In genomic region chr12:50546441-50547318, GRCh38 we compare ENCODE assay signal across 14 cellular contexts. TPM values are rescaled to one million over a fixed set of nuclear protein-coding genes. Genes with fewer than 3 reads are reported as not detected.
DNase-seq lines count a peak whose midpoint lies in the region; ATAC-seq and TF ChIP-seq lines count a peak whose summit lies in the region.
"Had no signal": no experiment of that assay in that cellular context is flagged by ENCODE, and none has a peak within 500 bp of the region (broad histone marks: within the 10 kb centered on the region; RNA-seq: fewer than 3 reads in every experiment).

No MANE protein-coding gene starts in this region.

- H3K4me2 ChIP-seq in GM23338 (peak overlapping the region; percentile 2; the same call in 1 of the 2 replicates), PC-9 (peak overlapping the region; percentile 10; the same call in 1 of the 2 replicates), osteoblast (ENCODE audit: insufficient read depth, low read length) (peak overlapping the region; percentile 23)

- H3K27ac Mint-ChIP-seq in GM23338: peak overlapping the region; percentile 84
- peak overlapping the region; percentile 66 for H3K27ac Mint-ChIP-seq in dendritic cell treated with granulocyte-macrophage colony-stimulating factor and Interleukin-4, amounts not matched to agents 40 ng/mL and 50 ng/mL, for 4 days
- H3K27ac Mint-ChIP-seq in stimulated activated naive B cell treated with anti-CD40 and anti-IgM and Interleukin-4, amounts not matched to agents 10 μg/mL and 1 μg/mL and 100 μg/mL, for 72 hours: no peak overlapping the region
- H3K27ac Mint-ChIP-seq: natural killer cell had no signal

- H3K4me3 Mint-ChIP-seq in GM23338: no peak overlapping the region; the same call in 2 of the 3 replicates
- no peak overlapping the region for H3K4me3 Mint-ChIP-seq in dendritic cell treated with granulocyte-macrophage colony-stimulating factor and Interleukin-4, amounts not matched to agents 40 ng/mL and 50 ng/mL, for 4 days
- H3K4me3 Mint-ChIP-seq in stimulated activated naive B cell treated with anti-CD40 and anti-IgM and Interleukin-4, amounts not matched to agents 10 μg/mL and 1 μg/mL and 100 μg/mL, for 72 hours: no peak overlapping the region
- H3K4me3 Mint-ChIP-seq: natural killer cell had no signal

- peaks cover 4% of the 10 kb centered on the region for H3K27me3 Mint-ChIP-seq in GM23338 (ENCODE audit: insufficient read depth, low read depth, poor library complexity)
- no peaks in the 10 kb centered on the region for H3K27me3 Mint-ChIP-seq in dendritic cell treated with granulocyte-macrophage colony-stimulating factor and Interleukin-4, amounts not matched to agents 40 ng/mL and 50 ng/mL, for 4 days
- no peaks in the 10 kb centered on the region for H3K27me3 Mint-ChIP-seq in stimulated activated naive B cell treated with anti-CD40 and anti-IgM and Interleukin-4, amounts not matched to agents 10 μg/mL and 1 μg/mL and 100 μg/mL, for 72 hours

- no peaks in the 10 kb centered on the region for H3K27me3 ChIP-seq in GM23338 (ENCODE audit: insufficient read depth)
- no peaks in the 10 kb centered on the region for H3K27me3 ChIP-seq in PC-9 (ENCODE audit: insufficient read depth, low read depth)
- no peaks in the 10 kb centered on the region for H3K27me3 ChIP-seq in osteoblast (ENCODE audit: insufficient read depth, low read length)
- H3K27me3 ChIP-seq: BE2C had no signal

- ATAC-seq in GM23338 (no peak), HG02852 (IDR thresholded peaks at IDR 0.05; ENCODE audit: unreplicated experiment) (no peak)
- ATAC-seq in stimulated activated naive B cell treated with anti-CD40 and anti-IgM and Interleukin-4, amounts not matched to agents 10 μg/mL and 1 μg/mL and 100 μg/mL, for 72 hours (replicated peaks): no peak
- ATAC-seq: natural killer cell had no signal

- H3K9me3 Mint-ChIP-seq in GM23338: no peaks in the 10 kb centered on the region; the same call in 2 of the 3 replicates
- no peaks in the 10 kb centered on the region for H3K9me3 Mint-ChIP-seq in dendritic cell treated with granulocyte-macrophage colony-stimulating factor and Interleukin-4, amounts not matched to agents 40 ng/mL and 50 ng/mL, for 4 days
- H3K9me3 Mint-ChIP-seq in stimulated activated naive B cell treated with anti-CD40 and anti-IgM and Interleukin-4, amounts not matched to agents 10 μg/mL and 1 μg/mL and 100 μg/mL, for 72 hours: peaks cover 0 to 2% of the 10 kb centered on the region in 2 donors
- H3K9me3 Mint-ChIP-seq: natural killer cell had no signal

- CTCF ChIA-PET in PC-9 (lab: Charles Lee): interaction anchor here (0.6 kb wide), 1 partner anchor 36 kb away, joined by 3 read pairs; no protein-coding TSS in a partner anchor

- H3K79me2 ChIP-seq in GM23338 (replicated peaks; ENCODE audit: insufficient read depth) (peaks cover 89% of the 10 kb centered on the region), PC-9 (ENCODE audit: low read depth) (peaks cover 82% of the 10 kb centered on the region), osteoblast (ENCODE audit: insufficient read depth, low read length) (peaks cover 44% of the 10 kb centered on the region)

- BruUV-seq in PC-9 (replicated peaks; lab: Mats Ljungman, UMichigan): no TSS peak

- POLR2A ChIA-PET in PC-9 (lab: Charles Lee; ENCODE audit: unreplicated experiment): no interaction called here

- TF ChIP-seq CTCF in GM23338 (conservative IDR thresholded peaks at IDR 0.05; ENCODE audit: low read depth in 2 of 2) (no peak), PC-9 (conservative IDR thresholded peaks at IDR 0.05) (no peak), osteoblast (IDR thresholded peaks at IDR 0.05; ENCODE audit: extremely low read depth, low read depth, low read length) (no peak)

- peaks cover 16% of the 10 kb centered on the region for H3K4me1 Mint-ChIP-seq in GM23338
- H3K4me1 Mint-ChIP-seq in dendritic cell treated with granulocyte-macrophage colony-stimulating factor and Interleukin-4, amounts not matched to agents 40 ng/mL and 50 ng/mL, for 4 days (ENCODE audit: low read depth): peaks cover 34% of the 10 kb centered on the region
- peaks cover 18 to 50% of the 10 kb centered on the region in 2 donors for H3K4me1 Mint-ChIP-seq in stimulated activated naive B cell treated with anti-CD40 and anti-IgM and Interleukin-4, amounts not matched to agents 10 μg/mL and 1 μg/mL and 100 μg/mL, for 72 hours

- no peaks in the 10 kb centered on the region for H3F3A ChIP-seq in GM23338 (replicated peaks; ENCODE audit: low read depth)
- H3F3A ChIP-seq in PC-9 (ENCODE audit: insufficient read depth, low read depth): peaks cover 40% of the 10 kb centered on the region

- H3K4me1 ChIP-seq in GM23338 (ENCODE audit: insufficient read depth) (peaks cover 13% of the 10 kb centered on the region; the same call in 1 of the 2 replicates), PC-9 (replicated peaks; ENCODE audit: insufficient read depth) (peaks cover 47% of the 10 kb centered on the region), osteoblast (ENCODE audit: insufficient read depth, low read length) (peaks cover 22% of the 10 kb centered on the region)
- H3K4me1 ChIP-seq: BE2C had no signal

- no peak for DNase-seq in GM23338 (ENCODE audit: low spot score)
- no peak for DNase-seq in PC-9
- DNase-seq in osteoblast (ENCODE audit: insufficient read length, low spot score, missing footprints): no peak
- DNase-seq in ecto neural progenitor cell (ENCODE audit: low spot score): no peak
- DNase-seq in stimulated activated naive B cell treated with anti-CD40 and anti-IgM and Interleukin-4, amounts not matched to agents 10 μg/mL and 1 μg/mL and 100 μg/mL, for 72 hours: no peak
- DNase-seq in NK-92 (lab: John Stamatoyannopoulos, UW; ENCODE audit: unreplicated experiment): no peak
- DNase-seq: activated naive CD4-positive, alpha-beta T cell; BE2C; DMS53; natural killer cell; NCI-H2029 treated with DMSO at 0.1 percent for 48 hours; NCI-H748 treated with DMSO at 0.1 percent for 48 hours had no signal

- no peaks in the 10 kb centered on the region for H4K20me1 ChIP-seq in GM23338 (replicated peaks; ENCODE audit: insufficient read depth)
- no peaks in the 10 kb centered on the region for H4K20me1 ChIP-seq in PC-9 (ENCODE audit: insufficient read depth)
- H4K20me1 ChIP-seq in osteoblast (ENCODE audit: insufficient read depth, low read length): peaks cover 10% of the 10 kb centered on the region

- no peaks in the 10 kb centered on the region for H3K9me3 ChIP-seq in PC-9 (ENCODE audit: insufficient read depth, low read depth)
- no peaks in the 10 kb centered on the region for H3K9me3 ChIP-seq in osteoblast (ENCODE audit: low read depth, low read length)
- H3K9me3 ChIP-seq: BE2C had no signal

- H3K27ac ChIP-seq in GM23338 (ENCODE audit: low read depth) (no peak overlapping the region), PC-9 (0 out of 2 replicates have a peak overlapping the region, but pooled peaks have one; percentile 41), osteoblast (ENCODE audit: low read depth, low read length) (peak overlapping the region; percentile 8)

- H3K4me3 ChIP-seq in GM23338: no peak overlapping the region
- H3K4me3 ChIP-seq in PC-9: no peak overlapping the region
- no peak overlapping the region for H3K4me3 ChIP-seq in osteoblast (ENCODE audit: insufficient read depth, low read length)

- H3K9me2 ChIP-seq in GM23338 (ENCODE audit: insufficient read depth) (no peaks in the 10 kb centered on the region), PC-9 (ENCODE audit: insufficient read depth) (no peaks in the 10 kb centered on the region)

- H2AFZ ChIP-seq in GM23338: no peak overlapping the region
- no peak overlapping the region for H2AFZ ChIP-seq in PC-9
- no peak overlapping the region for H2AFZ ChIP-seq in osteoblast (ENCODE audit: low read length)

- H3K36me3 ChIP-seq in GM23338 (ENCODE audit: insufficient read depth) (no peaks in the 10 kb centered on the region), PC-9 (ENCODE audit: low read depth) (no peaks in the 10 kb centered on the region), osteoblast (ENCODE audit: insufficient read depth, low read length) (no peaks in the 10 kb centered on the region)
- H3K36me3 ChIP-seq: BE2C had no signal

- no peaks in the 10 kb centered on the region for H3K36me3 Mint-ChIP-seq in GM23338 (ENCODE audit: low read depth)
- peaks cover 38% of the 10 kb centered on the region for H3K36me3 Mint-ChIP-seq in dendritic cell treated with granulocyte-macrophage colony-stimulating factor and Interleukin-4, amounts not matched to agents 40 ng/mL and 50 ng/mL, for 4 days (ENCODE audit: low read depth)
- H3K36me3 Mint-ChIP-seq in stimulated activated naive B cell treated with anti-CD40 and anti-IgM and Interleukin-4, amounts not matched to agents 10 μg/mL and 1 μg/mL and 100 μg/mL, for 72 hours: peaks cover 3 to 8% of the 10 kb centered on the region in 2 donors
- H3K36me3 Mint-ChIP-seq: natural killer cell had no signal

- intact Hi-C loops in PC-9 (cut with micrococcal nuclease; ENCODE audit: unreplicated experiment): no loop called here
- intact Hi-C loops in dendritic cell treated with granulocyte-macrophage colony-stimulating factor and Interleukin-4, amounts not matched to agents 40 ng/mL and 50 ng/mL, for 4 days (cut with micrococcal nuclease): no loop called here

TF ChIP-seq in GM23338, 12 proteins besides CTCF, POLR2A, EP300 and RAD21:
- no peak for TF ChIP-seq JUNB (IDR thresholded peaks at IDR 0.05; ENCODE audit: unreplicated experiment)

RNA-seq across cellular contexts. Expression of gene DIP2B, which starts 41.9 kb away (rescaled TPM):
- 35.0 and 36.4 TPM in 2 replicates for total RNA-seq in GM23338 (2014; rRNA removed; shearing (Covaris generic))
- polyA plus RNA-seq in GM23338 (2016; fragmentation: Nextera tagmentation; extraction: Ambion mirVana): 8.0 and 8.9 TPM in 2 replicates
- total RNA-seq in PC-9 (2021): 29.0 and 29.4 TPM in 2 replicates
- 28.2 and 29.8 TPM in 2 replicates for total RNA-seq in osteoblast
